8 cellular contexts compared by ENCODE assay signal in genomic region chr1:44799770-44800584, GRCh38. TPM values are rescaled to one million over a fixed set of nuclear protein-coding genes. Genes with fewer than 3 reads are reported as not detected.
A peak's percentile ranks its signal among the peaks of the same experiment; 100 is the strongest.
DNase-seq lines count a peak whose midpoint lies in the region; ATAC-seq and TF ChIP-seq lines count a peak whose summit lies in the region.

Gene PLK3 (plus strand): TSS chr1:44800377. CDS start chr1:44800464, 87 bp downstream.

- peaks cover 0 to 22% of the 10 kb centered on the region in 2 donors for H3K36me3 ChIP-seq in lung (ENCODE audit: control insufficient read depth in 2 of 2, insufficient read depth in 2 of 2, low read length in 2 of 2)

- no peaks in the 10 kb centered on the region for H3K27me3 ChIP-seq in lung (ENCODE audit: control insufficient read depth, insufficient read depth)

- 0% methylated on average over 54 to 79 of the region's 79 CpGs for WGBS in lung, 2 donors

- DNase-seq in COLO829 (ENCODE audit: low spot score), result peak; percentile 90
- DNase-seq in HS-5 (ENCODE audit: low read depth), result peak; percentile 92
- DNase-seq in NK-92 (lab: John Stamatoyannopoulos, UW; ENCODE audit: unreplicated experiment), result peak; percentile 94
- peak; percentile 96 for DNase-seq in activated CD8-positive, alpha-beta memory T cell treated with anti-CD3 and anti-CD28 coated beads for 1 hour (ENCODE audit: extremely low read depth in 1 of 2, low read depth in 1 of 2)
- peak; percentile 97 for DNase-seq in effector CD4-positive, alpha-beta T cell
- DNase-seq in lung (ENCODE audit: low spot score), result peak; percentile 98
- DNase-seq in stimulated activated CD4-positive, alpha-beta T cell treated with anti-CD3 and anti-CD28 coated beads, TNF-alpha, amount 100 ng/mL, for 4 hours (ENCODE audit: low read depth in 3 of 3), result peak; percentile 93 to 99 (median 98)

- ATAC-seq in GM19468 (IDR thresholded peaks at IDR 0.05; ENCODE audit: extremely low read depth, unreplicated experiment) (peak; percentile 67), lung (ENCODE audit: insufficient read depth, low FRiP score) (peak; percentile 93)

- H3K9me3 ChIP-seq in lung (ENCODE audit: control insufficient read depth in 2 of 2, insufficient read depth in 1 of 2, low read length in 1 of 2), result no peaks in the 10 kb centered on the region

- peaks cover 0 to 23% of the 10 kb centered on the region in 2 donors for H3K4me1 ChIP-seq in lung (ENCODE audit: control insufficient read depth in 2 of 2, insufficient read depth in 2 of 2, low read length in 2 of 2)

- TF ChIP-seq CTCF in lung (IDR thresholded peaks at IDR 0.05; ENCODE audit: control extremely low read depth, extremely low read depth), result peak; percentile 92

- H3K4me3 ChIP-seq in lung, result peak within 1 kb of the TSS; percentile 68

- H3K27ac ChIP-seq in lung (ENCODE audit: low read depth in 1 of 2, low read length in 1 of 2), result peak within 1 kb of the TSS; percentile 94 to 97

RNA-seq across cellular contexts. Expression of gene PLK3, which starts in this region (rescaled TPM):
- 10 to 100 TPM; 16.9 to 45.3 TPM for total RNA-seq in lung
- 10 to 100 TPM; 28.7 to 78.5 TPM for polyA plus RNA-seq in lung

Comparison
In these comparisons a context has a peak if more than half of its experiments do, and no peak if none do; other contexts are left out.
1. Peak in every context shown above with its lines: DNase-seq, ATAC-seq, H3K4me3 ChIP-seq and H3K27ac ChIP-seq.